In genomic region chr19:13139633-13140311, GRCh38 we compare ENCODE assay signal across 24 cellular contexts. TPM values are rescaled to one million over a fixed set of nuclear protein-coding genes. Genes with fewer than 3 reads are reported as not detected.
DNase-seq lines count a peak whose midpoint lies in the region; ATAC-seq, FAIRE-seq and TF ChIP-seq lines count a peak whose summit lies in the region.
"Had no signal": no experiment of that assay in that cellular context is flagged by ENCODE, and none has a peak within 500 bp of the region (broad histone marks: within the 10 kb centered on the region; RNA-seq: fewer than 3 reads in every experiment).

No MANE protein-coding gene starts in this region.

- DNase-seq in A549 (ENCODE audit: low read depth in 1 of 2, low spot score in 1 of 2), result no peak
- no peak for DNase-seq in CD14-positive monocyte (ENCODE audit: low spot score)
- no peak for DNase-seq in Panc1 (ENCODE audit: low read depth, low spot score)
- no peak for DNase-seq in foreskin melanocyte
- no peak for DNase-seq in GM12891 (ENCODE audit: insufficient read length, low spot score)
- DNase-seq in T-helper 2 cell, result no peak
- no peak for DNase-seq in NCI-H446 treated with DMSO at 0.1 percent for 48 hours (lab: John Stamatoyannopoulos, UW)
- DNase-seq: activated CD4-positive, alpha-beta T cell treated with anti-CD3 and anti-CD28 coated beads for 4 hours; activated naive CD8-positive, alpha-beta T cell treated with anti-CD3 and anti-CD28 coated beads, Interleukin-2, amount 10 ng/mL, durations not matched to agents 7 days and 5 days; activated T-cell treated with anti-CD3 and anti-CD28 coated beads, Interleukin-2, amount 50 U/mL, for 4 hours; AML-193; body of pancreas; colonic mucosa; left lung; midbrain; NCI-H1436; NCI-H524 treated with DMSO at 0.1 percent for 48 hours; psoas muscle; small intestine; stimulated activated naive CD8-positive, alpha-beta T cell treated with anti-CD3 and anti-CD28 coated beads, Interleukin-15, amount 100 ng/mL, for 72 hours; transverse colon had no signal

- intact Hi-C loops in CD14-positive monocyte (cut with micrococcal nuclease) (no loop called here), Panc1 (cut with micrococcal nuclease; ENCODE audit: unreplicated experiment) (no loop called here)
- intact Hi-C loops in dendritic cell treated with granulocyte-macrophage colony-stimulating factor and Interleukin-4, amounts not matched to agents 40 ng/mL and 50 ng/mL, for 4 days (cut with micrococcal nuclease), result no loop called here

- H3K27ac ChIP-seq in A549, result peak overlapping the region in 1 of 2 experiments; percentile 75; a peak in 3 of 6 replicates
- no peak overlapping the region for H3K27ac ChIP-seq in Panc1 (ENCODE audit: low read length)
- H3K27ac ChIP-seq: body of pancreas, colonic mucosa, psoas muscle, transverse colon had no signal

- H3K9me3 Mint-ChIP-seq in CD14-positive monocyte, result peaks cover 0 to 2% (median 0%) of the 10 kb centered on the region in 7 donors
- no peaks in the 10 kb centered on the region for H3K9me3 Mint-ChIP-seq in dendritic cell treated with granulocyte-macrophage colony-stimulating factor and Interleukin-4, amounts not matched to agents 40 ng/mL and 50 ng/mL, for 4 days
- H3K9me3 Mint-ChIP-seq: activated naive CD8-positive, alpha-beta T cell treated with anti-CD3 and anti-CD28 coated beads, Interleukin-2, amount 10 ng/mL, durations not matched to agents 7 days and 5 days; activated T-cell treated with anti-CD3 and anti-CD28 coated beads, Interleukin-2, amount 50 U/mL, for 4 hours; nephron; stimulated activated naive CD8-positive, alpha-beta T cell treated with anti-CD3 and anti-CD28 coated beads, Interleukin-15, amount 100 ng/mL, for 72 hours had no signal

- H3K27me3 Mint-ChIP-seq in CD14-positive monocyte (ENCODE audit: low read depth in 3 of 3), result no peaks in the 10 kb centered on the region
- H3K27me3 Mint-ChIP-seq in dendritic cell treated with granulocyte-macrophage colony-stimulating factor and Interleukin-4, amounts not matched to agents 40 ng/mL and 50 ng/mL, for 4 days, result no peaks in the 10 kb centered on the region
- H3K27me3 Mint-ChIP-seq: activated naive CD8-positive, alpha-beta T cell treated with anti-CD3 and anti-CD28 coated beads, Interleukin-2, amount 10 ng/mL, durations not matched to agents 7 days and 5 days; stimulated activated naive CD8-positive, alpha-beta T cell treated with anti-CD3 and anti-CD28 coated beads, Interleukin-15, amount 100 ng/mL, for 72 hours had no signal

- H3K36me3 Mint-ChIP-seq in CD14-positive monocyte, result peaks cover 48 to 81% of the 10 kb centered on the region in 2 donors
- peaks cover 92% of the 10 kb centered on the region for H3K36me3 Mint-ChIP-seq in dendritic cell treated with granulocyte-macrophage colony-stimulating factor and Interleukin-4, amounts not matched to agents 40 ng/mL and 50 ng/mL, for 4 days (ENCODE audit: low read depth)

- no peak for TF ChIP-seq EP300 in A549 (IDR thresholded peaks at IDR 0.05)

- peak; percentile 23 to 31; a peak in 1 of 6 replicates for ATAC-seq in A549
- no peak for ATAC-seq in Panc1
- ATAC-seq: activated T-cell treated with anti-CD3 and anti-CD28 coated beads, Interleukin-2, amount 50 U/mL, for 4 hours; body of pancreas; left lung; Right ventricle myocardium inferior had no signal

- peaks cover 23% of the 10 kb centered on the region for H3K4me1 ChIP-seq in A549
- H3K4me1 ChIP-seq in Panc1 (ENCODE audit: control insufficient read depth, insufficient read depth, low read length), result no peaks in the 10 kb centered on the region
- H3K4me1 ChIP-seq: body of pancreas, colonic mucosa had no signal

- POLR2A ChIA-PET in A549 (lab: Yijun Ruan, JAX) (no interaction called here), Panc1 (lab: Charles Lee) (no interaction called here)

- no peak for TF ChIP-seq POLR2A in A549 (IDR thresholded peaks at IDR 0.05; ENCODE audit: low read length)
- TF ChIP-seq POLR2A in GM12891 (IDR thresholded peaks at IDR 0.05; ENCODE audit: low read depth, low read length), result no peak

- TSS peak; percentile 75 for BruUV-seq in Panc1 (replicated peaks; lab: Mats Ljungman, UMichigan)

- H3K9me3 ChIP-seq in A549 (no peaks in the 10 kb centered on the region), Panc1 (ENCODE audit: control insufficient read depth, insufficient read depth, low read depth, low read length) (no peaks in the 10 kb centered on the region)
- H3K9me3 ChIP-seq: body of pancreas, colonic mucosa, left lung, psoas muscle, transverse colon had no signal

- FAIRE-seq in A549 (lab: Jason Lieb, UNC) (no peak), GM12891 (lab: Jason Lieb, UNC) (no peak)
- FAIRE-seq: small intestine had no signal

- no peak overlapping the region for H3K4me2 ChIP-seq in A549

- H3K4me3 Mint-ChIP-seq in CD14-positive monocyte, result no peak overlapping the region
- H3K4me3 Mint-ChIP-seq in dendritic cell treated with granulocyte-macrophage colony-stimulating factor and Interleukin-4, amounts not matched to agents 40 ng/mL and 50 ng/mL, for 4 days, result no peak overlapping the region
- H3K4me3 Mint-ChIP-seq: activated naive CD8-positive, alpha-beta T cell treated with anti-CD3 and anti-CD28 coated beads, Interleukin-2, amount 10 ng/mL, durations not matched to agents 7 days and 5 days; activated T-cell treated with anti-CD3 and anti-CD28 coated beads, Interleukin-2, amount 50 U/mL, for 4 hours; stimulated activated naive CD8-positive, alpha-beta T cell treated with anti-CD3 and anti-CD28 coated beads, Interleukin-15, amount 100 ng/mL, for 72 hours had no signal

- H3K27me3 ChIP-seq in Panc1 (ENCODE audit: control insufficient read depth, insufficient read depth, low read length), result no peaks in the 10 kb centered on the region
- H3K27me3 ChIP-seq: body of pancreas, colonic mucosa, left lung, transverse colon had no signal

- H3K27ac Mint-ChIP-seq in CD14-positive monocyte, result peak overlapping the region in 6 of 7 donors; percentile 25 to 64 (median 40)
- H3K27ac Mint-ChIP-seq in dendritic cell treated with granulocyte-macrophage colony-stimulating factor and Interleukin-4, amounts not matched to agents 40 ng/mL and 50 ng/mL, for 4 days, result peak overlapping the region; percentile 60
- H3K27ac Mint-ChIP-seq: activated naive CD8-positive, alpha-beta T cell treated with anti-CD3 and anti-CD28 coated beads, Interleukin-2, amount 10 ng/mL, durations not matched to agents 7 days and 5 days; nephron; stimulated activated naive CD8-positive, alpha-beta T cell treated with anti-CD3 and anti-CD28 coated beads, Interleukin-15, amount 100 ng/mL, for 72 hours had no signal

- CTCF ChIA-PET in A549 (lab: Yijun Ruan, JAX), result interaction anchor here (1.6 kb wide), 1 partner anchor 162 kb away, joined by 5 read pairs; no protein-coding TSS in a partner anchor
- CTCF ChIA-PET in Panc1 (lab: Charles Lee), result no interaction called here

- WGBS in A549 (ENCODE audit: missing lambda C conversion rate), result 36% methylated on average over 3 of the region's 11 CpGs

- H3K4me3 ChIP-seq in A549 (no peak overlapping the region), Panc1 (ENCODE audit: low read depth in 2 of 2, low read length in 2 of 2) (no peak overlapping the region)
- H3K4me3 ChIP-seq: body of pancreas, colonic mucosa, left lung, psoas muscle, transverse colon had no signal

- in situ Hi-C loops in Panc1 (cut with HindIII; ENCODE audit: low pct_unique_long_range_greater_than_20kb, low sequenced_read_pairs), result no loop called here

- TF ChIP-seq CTCF in A549 (IDR thresholded peaks at IDR 0.05) (no peak), CD14-positive monocyte (IDR thresholded peaks at IDR 0.05) (no peak), Panc1 (IDR thresholded peaks at IDR 0.05) (no peak)

- H3K36me3 ChIP-seq in Panc1 (ENCODE audit: control insufficient read depth, insufficient read depth, low read length), result no peaks in the 10 kb centered on the region; the same call in 1 of the 2 replicates

- H3K4me1 Mint-ChIP-seq in CD14-positive monocyte, result peaks cover 17% of the 10 kb centered on the region
- H3K4me1 Mint-ChIP-seq in dendritic cell treated with granulocyte-macrophage colony-stimulating factor and Interleukin-4, amounts not matched to agents 40 ng/mL and 50 ng/mL, for 4 days (ENCODE audit: low read depth), result peaks cover 27% of the 10 kb centered on the region
- H3K4me1 Mint-ChIP-seq: nephron; stimulated activated naive CD8-positive, alpha-beta T cell treated with anti-CD3 and anti-CD28 coated beads, Interleukin-15, amount 100 ng/mL, for 72 hours had no signal

- TF ChIP-seq RAD21 in A549 (conservative IDR thresholded peaks at IDR 0.05 in 1 of 2, IDR thresholded peaks at IDR 0.05 in 1 of 2), result no peak

RNA-seq across cellular contexts. Expression of gene STX10, which starts 10.4 kb away (rescaled TPM):
- polyA plus RNA-seq in A549 (2011; rRNA removed) (39.1 and 41.5 TPM in 2 replicates), A549 (2017; fragmentation: RNase III; extraction: RNeasy Plus Mini Kit Qiagen cat#74134 plus additional on column Dnase treatment) (56.1 to 63.6 TPM (median 61.2 TPM) in 3 replicates), CD14-positive monocyte (100 to 1,000 TPM; 158 to 172 TPM)
- polyA plus RNA-seq in A549 (2012; cell fraction: cytosol; rRNA removed), result 83.3 and 89.9 TPM in 2 replicates
- polyA plus RNA-seq in A549 (2012; cell fraction: nucleus; rRNA removed), result 115 and 121 TPM in 2 replicates
- 26.2 and 39.5 TPM in 2 replicates for polyA minus RNA-seq in A549 (2011; rRNA and poly(A)+ RNA removed)
- total RNA-seq in Panc1 (2021; ENCODE audit: unreplicated experiment), result 43.6 TPM
- polyA plus RNA-seq in Panc1 (2012; ENCODE audit: insufficient read length), result 108 TPM
- 42.4 TPM for polyA plus RNA-seq in GM12891 (2012; ENCODE audit: low read depth, missing spikeins)

RNA-seq across cellular contexts. Expression of gene IER2, which starts 10.4 kb away (rescaled TPM):
- polyA plus RNA-seq in A549 (2011; rRNA removed), result 52.5 and 75.7 TPM in 2 replicates
- polyA plus RNA-seq in A549 (2012; cell fraction: cytosol; rRNA removed), result 137 and 174 TPM in 2 replicates
- 300 and 360 TPM in 2 replicates for polyA plus RNA-seq in A549 (2012; cell fraction: nucleus; rRNA removed)
- 35.9 to 39.9 TPM (median 36.7 TPM) in 3 replicates for polyA plus RNA-seq in A549 (2017; fragmentation: RNase III; extraction: RNeasy Plus Mini Kit Qiagen cat#74134 plus additional on column Dnase treatment)
- 16.9 and 26.4 TPM in 2 replicates for polyA minus RNA-seq in A549 (2011; rRNA and poly(A)+ RNA removed)
- 100 to 1,000 TPM; 355 to 601 TPM for polyA plus RNA-seq in CD14-positive monocyte
- 80.4 TPM for total RNA-seq in Panc1 (2021; ENCODE audit: unreplicated experiment)
- polyA plus RNA-seq in Panc1 (2012; ENCODE audit: insufficient read length), result 81.1 TPM
- polyA plus RNA-seq in GM12891 (2012; ENCODE audit: low read depth, missing spikeins), result 61.4 TPM

RNA-seq across cellular contexts. Expression of gene NACC1, which starts 21.7 kb away (rescaled TPM):
- polyA plus RNA-seq in A549 (2011; rRNA removed) (26.1 and 30.0 TPM in 2 replicates), A549 (2017; fragmentation: RNase III; extraction: RNeasy Plus Mini Kit Qiagen cat#74134 plus additional on column Dnase treatment) (32.4 to 39.8 TPM (median 37.9 TPM) in 3 replicates), CD14-positive monocyte (1 to 10 TPM; 1.1 to 2.2 TPM)
- polyA plus RNA-seq in A549 (2012; cell fraction: cytosol; rRNA removed), result 117 and 155 TPM in 2 replicates
- 158 and 206 TPM in 2 replicates for polyA plus RNA-seq in A549 (2012; cell fraction: nucleus; rRNA removed)
- 20.0 and 30.9 TPM in 2 replicates for polyA minus RNA-seq in A549 (2011; rRNA and poly(A)+ RNA removed)
- total RNA-seq in Panc1 (2021; ENCODE audit: unreplicated experiment), result 129 TPM
- 97.8 TPM for polyA plus RNA-seq in Panc1 (2012; ENCODE audit: insufficient read length)
- polyA plus RNA-seq in GM12891 (2012; ENCODE audit: low read depth, missing spikeins), result 24.0 TPM

RNA-seq across cellular contexts. Expression of gene TRMT1, which starts 23.2 kb away (rescaled TPM):
- 16.3 and 18.2 TPM in 2 replicates for polyA plus RNA-seq in A549 (2011; rRNA removed)
- 57.5 and 67.4 TPM in 2 replicates for polyA plus RNA-seq in A549 (2012; cell fraction: cytosol; rRNA removed)
- polyA plus RNA-seq in A549 (2012; cell fraction: nucleus; rRNA removed), result 388 and 458 TPM in 2 replicates
- polyA plus RNA-seq in A549 (2017; fragmentation: RNase III; extraction: RNeasy Plus Mini Kit Qiagen cat#74134 plus additional on column Dnase treatment), result 29.8 to 40.2 TPM (median 35.2 TPM) in 3 replicates
- polyA minus RNA-seq in A549 (2011; rRNA and poly(A)+ RNA removed), result 16.9 and 24.9 TPM in 2 replicates
- polyA plus RNA-seq in CD14-positive monocyte, result 10 to 100 TPM; 14.5 TPM
- total RNA-seq in Panc1 (2021; ENCODE audit: unreplicated experiment), result 52.0 TPM
- polyA plus RNA-seq in Panc1 (2012; ENCODE audit: insufficient read length), result 41.4 TPM
- polyA plus RNA-seq in GM12891 (2012; ENCODE audit: low read depth, missing spikeins), result 39.2 TPM

RNA-seq across cellular contexts. Expression of gene LYL1, which starts 37.1 kb away (rescaled TPM):
- 0.08 and 0.26 TPM in 2 replicates for polyA plus RNA-seq in A549 (2011; rRNA removed)
- polyA plus RNA-seq in A549 (2012; cell fraction: cytosol; rRNA removed), result 0.50 and 0.82 TPM in 2 replicates
- 0.66 and 1.2 TPM in 2 replicates for polyA plus RNA-seq in A549 (2012; cell fraction: nucleus; rRNA removed)
- polyA plus RNA-seq in A549 (2017; fragmentation: RNase III; extraction: RNeasy Plus Mini Kit Qiagen cat#74134 plus additional on column Dnase treatment), result 0.30 to 0.82 TPM (median 0.39 TPM) in 3 replicates
- polyA minus RNA-seq in A549 (2011; rRNA and poly(A)+ RNA removed), result 0.15 and 0.21 TPM in 2 replicates
- polyA plus RNA-seq in CD14-positive monocyte, result 10 to 100 TPM; 35.7 to 37.1 TPM
- 0.23 TPM for total RNA-seq in Panc1 (2021; ENCODE audit: unreplicated experiment)
- polyA plus RNA-seq in Panc1 (2012; ENCODE audit: insufficient read length), result 0.48 TPM
- 5.6 TPM for polyA plus RNA-seq in GM12891 (2012; ENCODE audit: low read depth, missing spikeins)

Comparison
In these comparisons a context has a peak if more than half of its experiments do, and no peak if none do; other contexts are left out.
1. RNA of gene NACC1, which starts 21.7 kb away (polyA plus RNA-seq): 26.1 to 206 TPM in A549; 1.1 to 2.2 TPM in CD14-positive monocyte; every median in the first group is over 4 times any median in the second.